In genomic region chr12:47980172-47980571, GRCh38 we compare ENCODE assay signal across 33 cellular contexts. TPM values are rescaled to one million over a fixed set of nuclear protein-coding genes. Genes with fewer than 3 reads are reported as not detected.
"Had no signal": no experiment of that assay in that cellular context is flagged by ENCODE, and none has a peak within 500 bp of the region (broad histone marks: within the 10 kb centered on the region; RNA-seq: fewer than 3 reads in every experiment).

No MANE protein-coding gene starts in this region.

- H3K4me2 ChIP-seq: SK-N-SH had no signal

- FAIRE-seq: astrocyte, K562, TTC549 had no signal

- DNase-seq: activated CD4-positive, alpha-beta T cell treated with anti-CD3 and anti-CD28 coated beads, Interleukin-2, amount 10 ng/mL, durations not matched to agents 7 days and 5 days; activated CD4-positive, alpha-beta T cell treated with anti-CD3 and anti-CD28 coated beads, Interleukin-2, amount 50 U/mL, for 48 hours; activated CD8-positive, alpha-beta T cell treated with anti-CD3 and anti-CD28 coated beads, Interleukin-2, amount 10 ng/mL, durations not matched to agents 7 days and 5 days; activated gamma-delta T cell treated with Interleukin-2 at 50 U/mL for 16 hours; activated naive CD4-positive, alpha-beta T cell treated with anti-CD3 and anti-CD28 coated beads for 36 hours; activated T-cell treated with anti-CD3 and anti-CD28 coated beads for 4 hours; activated T-cell treated with anti-CD3 and anti-CD28 coated beads, Interleukin-2, amount 50 U/mL, for 4 hours; adrenal gland; body of pancreas; cerebellar nuclear complex; NCI-H1105; NCI-H1436; NCI-H1694; NCI-H1930; NCI-H2107; NCI-H2171 treated with DMSO at 0.1 percent for 48 hours; NCI-H2227 treated with DMSO at 0.1 percent for 48 hours; NCI-H446; NCI-H510A treated with DMSO at 0.1 percent for 48 hours; NCI-H748 treated with DMSO at 0.1 percent for 48 hours; NK-92 treated with Interleukin-12 subunit alpha and Interleukin-12 subunit beta, amount 100 ng/mL, for 24 hours; PC-3; RPMI8226; SHP77 treated with DMSO at 0.1 percent for 48 hours; SK-N-SH had no signal

- H3K4me3 ChIP-seq: adrenal gland, body of pancreas, breast epithelium, K562, Peyer's patch, SJSA1 had no signal

- H3K36me3 ChIP-seq: adrenal gland, breast epithelium, Peyer's patch, SJSA1 had no signal

- H3K27me3 ChIP-seq: adrenal gland, body of pancreas, breast epithelium, Peyer's patch, SJSA1 had no signal

- H3K27ac ChIP-seq: adrenal gland, body of pancreas, breast epithelium, Peyer's patch, SJSA1 had no signal

- H3K9me3 ChIP-seq: adrenal gland, body of pancreas, breast epithelium, Peyer's patch, SJSA1, SK-N-SH had no signal

- H3K9ac ChIP-seq: SK-N-SH had no signal

- H3K4me1 ChIP-seq: adrenal gland, body of pancreas, breast epithelium, SJSA1 had no signal

RNA-seq across cellular contexts. Expression of gene COL2A1, which starts 24.1 kb away (rescaled TPM):
- total RNA-seq: activated CD4-positive, alpha-beta T cell treated with anti-CD3 and anti-CD28 coated beads, Interleukin-2, amount 10 ng/mL, durations not matched to agents 7 days and 5 days; activated CD8-positive, alpha-beta T cell treated with anti-CD3 and anti-CD28 coated beads, Interleukin-2, amount 10 ng/mL, durations not matched to agents 7 days and 5 days; activated naive CD4-positive, alpha-beta T cell treated with anti-CD3 and anti-CD28 coated beads for 36 hours; activated naive CD4-positive, alpha-beta T cell treated with anti-CD3 and anti-CD28 coated beads, Interleukin-2, amount 50 U/mL, for 72 hours; body of pancreas; K562; M059J; SJSA1 had no signal
